8 cellular contexts compared by ENCODE assay signal in the genomic region with DNA sequence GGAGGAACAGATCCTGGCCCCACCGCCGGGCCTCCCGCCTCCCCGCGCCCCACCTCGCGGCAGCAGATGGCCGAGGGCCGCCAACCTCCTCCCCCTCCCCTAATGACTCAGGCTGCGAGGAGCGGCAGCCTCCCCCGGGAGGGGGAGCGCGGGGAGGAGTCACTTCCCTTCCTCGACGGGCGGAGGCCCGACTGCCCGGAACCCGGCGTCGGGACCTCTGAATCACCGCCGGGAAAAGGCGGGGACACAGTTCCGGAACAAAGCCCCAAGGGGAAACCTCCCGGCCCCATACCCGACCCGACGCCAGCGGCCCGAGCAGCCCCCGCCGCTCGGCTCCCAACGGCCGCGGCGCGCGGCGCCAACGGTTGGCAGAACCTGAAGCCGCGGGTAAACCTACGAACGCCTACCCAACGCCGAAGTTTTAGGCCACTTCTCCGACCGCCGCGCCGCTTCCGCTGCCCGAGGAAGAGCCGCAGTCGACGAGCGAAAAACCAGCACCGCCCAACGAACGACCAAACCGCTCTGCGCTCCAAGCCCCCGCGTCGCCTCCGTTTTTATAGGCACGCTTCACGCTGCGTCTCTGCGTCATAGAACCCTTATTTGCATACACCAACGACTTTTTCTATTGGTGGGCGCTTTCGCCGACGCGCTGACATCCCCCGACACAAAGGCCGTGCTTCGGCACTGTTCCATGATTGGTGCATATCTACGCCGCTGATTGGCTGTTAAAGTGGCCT. TPM values are rescaled to one million over a fixed set of nuclear protein-coding genes. Genes with fewer than 3 reads are reported as not detected.
DNase-seq lines count a peak whose midpoint lies in the region; ATAC-seq, FAIRE-seq and TF ChIP-seq lines count a peak whose summit lies in the region.

No MANE protein-coding gene starts in this region.

- no peak overlapping the region for H2BK20ac ChIP-seq in H1 (ENCODE audit: low read length)

- H4K91ac ChIP-seq in H1 (replicated peaks; ENCODE audit: insufficient read length, low read length), result no peak overlapping the region

- no peaks in the 10 kb centered on the region for H3K9me3 Mint-ChIP-seq in activated CD8-positive, alpha-beta memory T cell treated with anti-CD3 and anti-CD28 coated beads, Interleukin-2, amount 10 ng/mL, durations not matched to agents 7 days and 5 days (ENCODE audit: low read depth)

- peak overlapping the region; percentile 75 to 93 (median 86) for H3K4me3 ChIP-seq in H1 (ENCODE audit: extremely low read depth in 1 of 4, insufficient read depth in 2 of 4, low read depth in 3 of 4, low read length in 4 of 4)
- H3K4me3 ChIP-seq in mesendoderm (ENCODE audit: low read length), result peak overlapping the region; percentile 81

- peak overlapping the region; percentile 67; the same call in 1 of the 2 replicates for H2BK5ac ChIP-seq in H1 (ENCODE audit: low read depth, low read length)
- H2BK5ac ChIP-seq in mesendoderm (ENCODE audit: low read length), result peak overlapping the region; percentile 57

- H3K9ac ChIP-seq in H1 (replicated peaks in 1 of 4; ENCODE audit: extremely low read depth in 1 of 4, low read depth in 3 of 4, low read length in 3 of 4) (peak overlapping the region; percentile 81 to 98 (median 97)), mesendoderm (ENCODE audit: low read length) (peak overlapping the region; percentile 94)

- H3K4me2 ChIP-seq in H1 (ENCODE audit: insufficient read depth in 1 of 2, low read depth in 2 of 2, low read length in 2 of 2) (peak overlapping the region; percentile 52 to 82), mesendoderm (ENCODE audit: low read length) (no peak overlapping the region)

- H3K4ac ChIP-seq in H1 (replicated peaks; ENCODE audit: insufficient read length, low read depth, low read length) (no peak overlapping the region), mesendoderm (ENCODE audit: low read depth, low read length) (peak overlapping the region; percentile 77)

- peaks cover 51% of the 10 kb centered on the region for H3K4me1 Mint-ChIP-seq in activated CD8-positive, alpha-beta memory T cell treated with anti-CD3 and anti-CD28 coated beads, Interleukin-2, amount 10 ng/mL, durations not matched to agents 7 days and 5 days

- H2BK12ac ChIP-seq in H1 (ENCODE audit: low read depth, low read length), result no peak overlapping the region

- H3K9me3 ChIP-seq in H1 (ENCODE audit: insufficient read depth in 2 of 2, low read depth in 1 of 2, low read length in 1 of 2), result no peaks in the 10 kb centered on the region

- H3K18ac ChIP-seq in H1 (ENCODE audit: extremely low read depth, low read length) (0 out of 2 replicates have a peak overlapping the region, but pooled peaks have one; percentile 65), mesendoderm (ENCODE audit: low read length) (peak overlapping the region; percentile 97)

- peak overlapping the region; percentile 88 for H3K56ac ChIP-seq in H1 (replicated peaks; ENCODE audit: insufficient read length, low read depth, low read length)
- H3K56ac ChIP-seq in mesendoderm (ENCODE audit: low read length), result peak overlapping the region; percentile 95

- ATAC-seq in GM21367 (IDR thresholded peaks at IDR 0.05; ENCODE audit: unreplicated experiment), result peak; percentile 51
- peak; percentile 74 for ATAC-seq in activated CD8-positive, alpha-beta memory T cell treated with anti-CD3 and anti-CD28 coated beads, Interleukin-2, amount 10 ng/mL, durations not matched to agents 7 days and 5 days

- H2BK15ac ChIP-seq in H1 (ENCODE audit: low read length) (no peak overlapping the region), mesendoderm (replicated peaks; ENCODE audit: low read depth) (no peak overlapping the region)

- peaks cover 10 to 12% of the 10 kb centered on the region in 2 experiments for H4K20me1 ChIP-seq in H1 (replicated peaks in 1 of 2; ENCODE audit: control insufficient read depth in 1 of 2, insufficient read depth in 2 of 2, low read length in 2 of 2)

- peak; percentile 98 for DNase-seq in COLO829 (ENCODE audit: low spot score)
- peak; percentile 100 for DNase-seq in HT1080 (ENCODE audit: low read depth)
- peak; percentile 99 for DNase-seq in NOMO-1 (lab: John Stamatoyannopoulos, UW; ENCODE audit: unreplicated experiment in 2 of 2)
- peak; percentile 98 for DNase-seq in activated CD8-positive, alpha-beta memory T cell treated with anti-CD3 and anti-CD28 coated beads, Interleukin-2, amount 10 ng/mL, durations not matched to agents 7 days and 5 days
- peak; percentile 94 to 98 for DNase-seq in H1 (ENCODE audit: low read depth in 1 of 2, low spot score in 2 of 2)
- DNase-seq in mesendoderm, result peak; percentile 100
- peak; percentile 82 for DNase-seq in stimulated activated CD8-positive, alpha-beta memory T cell treated with anti-CD3 and anti-CD28 coated beads, Interleukin-15, amount 100 ng/mL, for 1 hour (ENCODE audit: low read depth)

- H3K4me1 ChIP-seq in H1 (replicated peaks in 1 of 4; ENCODE audit: control insufficient read depth in 3 of 4, insufficient read depth in 4 of 4, low read length in 3 of 4) (peaks cover 0 to 10% (median 7%) of the 10 kb centered on the region in 4 experiments; a peak in 6 of 7 replicates), mesendoderm (ENCODE audit: control insufficient read depth, low read depth, low read length) (no peaks in the 10 kb centered on the region)

- H3K27me3 ChIP-seq in H1 (replicated peaks in 1 of 4; ENCODE audit: control insufficient read depth in 3 of 4, extremely low read depth in 1 of 4, insufficient read depth in 3 of 4, low read length in 3 of 4), result no peaks in the 10 kb centered on the region
- H3K27me3 ChIP-seq in mesendoderm (ENCODE audit: insufficient read depth, low read length, poor library complexity), result no peaks in the 10 kb centered on the region

- FAIRE-seq in H1 (lab: Jason Lieb, UNC), result peak; percentile 94

- peaks cover 2% of the 10 kb centered on the region for H3K27me3 Mint-ChIP-seq in activated CD8-positive, alpha-beta memory T cell treated with anti-CD3 and anti-CD28 coated beads, Interleukin-2, amount 10 ng/mL, durations not matched to agents 7 days and 5 days

- H4K8ac ChIP-seq in H1 (ENCODE audit: extremely low read depth, insufficient read depth, low read length), result peak overlapping the region; percentile 96; the same call in 1 of the 2 replicates
- no peak overlapping the region for H4K8ac ChIP-seq in mesendoderm (ENCODE audit: low read depth, low read length)

- H3K36me3 Mint-ChIP-seq in activated CD8-positive, alpha-beta memory T cell treated with anti-CD3 and anti-CD28 coated beads, Interleukin-2, amount 10 ng/mL, durations not matched to agents 7 days and 5 days, result peaks cover 37% of the 10 kb centered on the region

- H3K36me3 ChIP-seq in H1 (ENCODE audit: control insufficient read depth in 2 of 4, insufficient read depth in 4 of 4, low read length in 3 of 4) (peaks cover 0 to 29% (median 14%) of the 10 kb centered on the region in 4 experiments; a peak in 5 of 8 replicates), mesendoderm (ENCODE audit: control insufficient read depth, insufficient read depth, low read length) (peaks cover 7% of the 10 kb centered on the region)

- peak overlapping the region; percentile 99 for H3K27ac Mint-ChIP-seq in activated CD8-positive, alpha-beta memory T cell treated with anti-CD3 and anti-CD28 coated beads, Interleukin-2, amount 10 ng/mL, durations not matched to agents 7 days and 5 days

- TF ChIP-seq EP300 in H1 (IDR thresholded peaks at IDR 0.05; ENCODE audit: borderline replicate concordance in 1 of 2, low read depth in 2 of 2, low read length in 2 of 2), result no peak

- no peak overlapping the region for H2AK5ac ChIP-seq in H1 (ENCODE audit: low read depth, low read length)
- H2AK5ac ChIP-seq in mesendoderm (ENCODE audit: low read length), result no peak overlapping the region

- no peak overlapping the region for H3K23ac ChIP-seq in H1 (ENCODE audit: insufficient read length)
- no peak overlapping the region for H3K23ac ChIP-seq in mesendoderm (ENCODE audit: low read length)

- POLR2A ChIA-PET in H1 (lab: Charles Lee; ENCODE audit: partially characterized antibody), result interaction anchor here (0.6 to 8.5 kb wide), 102 partner anchors 9 to 1507 kb away, joined by 3 to 425 read pairs (median 4); a partner anchor contains a TSS

- no peak for TF ChIP-seq RAD21 in H1 (IDR thresholded peaks at IDR 0.05 in 1 of 2, conservative IDR thresholded peaks at IDR 0.05 in 1 of 2; ENCODE audit: low read depth in 2 of 2, low read length in 2 of 2)

- H2AFZ ChIP-seq in H1 (ENCODE audit: low read length), result no peak overlapping the region

- CTCF ChIA-PET in activated CD8-positive, alpha-beta memory T cell treated with anti-CD3 and anti-CD28 coated beads, Interleukin-2, amount 10 ng/mL, durations not matched to agents 7 days and 5 days (lab: Charles Lee), result interaction anchor here (0.8 to 6.9 kb wide), 11 partner anchors 14 to 117 kb away, joined by 3 to 57 read pairs (median 4); a partner anchor contains a TSS
- CTCF ChIA-PET in H1 (lab: Charles Lee; ENCODE audit: partially characterized antibody), result interaction anchor here (0.6 to 21.4 kb wide), 8 partner anchors 14 to 146 kb away, joined by 3 to 359 read pairs (median 3); a partner anchor contains a TSS

- peak; percentile 100 for TF ChIP-seq POLR2A in H1 (IDR thresholded peaks at IDR 0.05; ENCODE audit: control extremely low read depth in 1 of 2, low read depth in 2 of 2, low read length in 2 of 2)

- H3K27ac ChIP-seq in H1 (ENCODE audit: low read depth, low read length) (peak overlapping the region; percentile 92), mesendoderm (ENCODE audit: low read depth, low read length) (peak overlapping the region; percentile 94)

- H3K23me2 ChIP-seq in H1 (ENCODE audit: low read depth, low read length), result no peaks in the 10 kb centered on the region

- H3K4me3 Mint-ChIP-seq in activated CD8-positive, alpha-beta memory T cell treated with anti-CD3 and anti-CD28 coated beads, Interleukin-2, amount 10 ng/mL, durations not matched to agents 7 days and 5 days, result peak overlapping the region; percentile 86

- H3K14ac ChIP-seq in H1 (ENCODE audit: insufficient read length), result no peak overlapping the region

- H4K5ac ChIP-seq in H1 (ENCODE audit: insufficient read length, low read depth, low read length), result peak overlapping the region; percentile 75
- H4K5ac ChIP-seq in mesendoderm (ENCODE audit: low read length), result no peak overlapping the region

- H3K79me1 ChIP-seq in H1 (ENCODE audit: low read depth, low read length) (no peaks in the 10 kb centered on the region), mesendoderm (ENCODE audit: low read length) (peaks cover 2% of the 10 kb centered on the region)

- peaks cover 3 to 28% of the 10 kb centered on the region in 2 experiments; a peak in 3 of 4 replicates for H3K79me2 ChIP-seq in H1 (ENCODE audit: control insufficient read depth in 1 of 2, insufficient read depth in 2 of 2, low read length in 2 of 2)
- peaks cover 16% of the 10 kb centered on the region for H3K79me2 ChIP-seq in mesendoderm (ENCODE audit: control insufficient read depth, insufficient read depth, low read length)

- TF ChIP-seq CTCF in H1 (IDR thresholded peaks at IDR 0.05; ENCODE audit: control extremely low read depth in 1 of 3, insufficient read depth in 1 of 3, low read depth in 1 of 3, low read length in 3 of 3), result no peak

- H2BK120ac ChIP-seq in H1 (replicated peaks; ENCODE audit: low read depth, low read length) (no peak overlapping the region), mesendoderm (ENCODE audit: low read depth, low read length) (peak overlapping the region; percentile 32)

- WGBS in H1 (ENCODE audit: extremely low coverage in 1 of 2, insufficient coverage in 1 of 2, insufficient read length in 1 of 2, insufficient replicate concordance in 2 of 2, low coverage in 1 of 2, low lambda C conversion rate in 2 of 2, missing lambda C conversion rate in 1 of 2), 2 experiments, result 1% methylated on average over 71 of the region's 84 CpGs; no CpG with 5 or more reads in 1 of the 2 experiments
- WGBS in mesendoderm (ENCODE audit: extremely low coverage, insufficient coverage, low lambda C conversion rate), result no CpG with 5 or more reads among the region's 84 CpGs

RNA-seq across cellular contexts. Expression of a gene that starts 5.2 kb away (rescaled TPM):
- total RNA-seq in HT1080 (2014; rRNA removed; shearing (Covaris generic)), result 26.3 and 26.8 TPM in 2 replicates
- 27.9 and 34.9 TPM in 2 replicates for polyA plus RNA-seq in HT1080 (2015; cell fraction: cytosol; rRNA removed)
- polyA plus RNA-seq in HT1080 (2015; cell fraction: nucleus; rRNA removed), result 25.1 and 29.0 TPM in 2 replicates
- 10 to 100 TPM; 32.8 to 33.1 TPM for total RNA-seq in activated CD8-positive, alpha-beta memory T cell treated with anti-CD3 and anti-CD28 coated beads, Interleukin-2, amount 10 ng/mL, durations not matched to agents 7 days and 5 days
- 33.0 and 33.3 TPM in 2 replicates for total RNA-seq in H1 (2021; fragmentation: NEBNext Ultra II Directional; extraction: Animal tissue kit (Norgen Biotek cat#: 25700))
- polyA plus RNA-seq in H1 (2011; rRNA removed), result 24.2 and 28.9 TPM in 2 replicates
- polyA plus RNA-seq in H1 (2011; cell fraction: cytosol; rRNA removed), result 25.1 TPM
- polyA plus RNA-seq in H1 (2011; cell fraction: nucleus; rRNA removed), result 45.5 TPM
- 22.6 to 27.0 TPM (median 24.8 TPM) in 4 replicates for polyA plus RNA-seq in H1 (2012, experiment 1 of 2)
- polyA plus RNA-seq in H1 (2012, experiment 2 of 2), result 14.6 TPM
- polyA plus RNA-seq in H1 (2013, experiment 1 of 2), result 19.3 TPM
- polyA plus RNA-seq in H1 (2013, experiment 2 of 2), result 19.1 TPM
- 52.1 and 62.7 TPM in 2 replicates for polyA minus RNA-seq in H1 (2011; rRNA and poly(A)+ RNA removed)
- 38.1 TPM for polyA minus RNA-seq in H1 (2011; cell fraction: cytosol; rRNA and poly(A)+ RNA removed)
- polyA minus RNA-seq in H1 (2011; cell fraction: nucleus; rRNA and poly(A)+ RNA removed), result 75.4 TPM
- 26.1 TPM for polyA plus RNA-seq in mesendoderm (2013, experiment 1 of 2)
- polyA plus RNA-seq in mesendoderm (2013, experiment 2 of 2), result 24.3 TPM

RNA-seq across cellular contexts. Expression of a gene that starts 14.4 kb away (rescaled TPM):
- total RNA-seq in HT1080 (2014; rRNA removed; shearing (Covaris generic)), result 33.5 and 37.1 TPM in 2 replicates
- 30.7 and 31.7 TPM in 2 replicates for polyA plus RNA-seq in HT1080 (2015; cell fraction: cytosol; rRNA removed)
- 35.0 and 37.3 TPM in 2 replicates for polyA plus RNA-seq in HT1080 (2015; cell fraction: nucleus; rRNA removed)
- 10 to 100 TPM; 46.1 to 53.7 TPM for total RNA-seq in activated CD8-positive, alpha-beta memory T cell treated with anti-CD3 and anti-CD28 coated beads, Interleukin-2, amount 10 ng/mL, durations not matched to agents 7 days and 5 days
- total RNA-seq in H1 (2021; fragmentation: NEBNext Ultra II Directional; extraction: Animal tissue kit (Norgen Biotek cat#: 25700)), result 31.0 and 34.1 TPM in 2 replicates
- 47.9 and 65.5 TPM in 2 replicates for polyA plus RNA-seq in H1 (2011; rRNA removed)
- polyA plus RNA-seq in H1 (2011; cell fraction: cytosol; rRNA removed), result 44.5 TPM
- polyA plus RNA-seq in H1 (2011; cell fraction: nucleus; rRNA removed), result 55.8 TPM
- 16.4 to 35.1 TPM (median 32.3 TPM) in 4 replicates for polyA plus RNA-seq in H1 (2012, experiment 1 of 2)
- 35.2 TPM for polyA plus RNA-seq in H1 (2012, experiment 2 of 2)
- 21.9 TPM for polyA plus RNA-seq in H1 (2013, experiment 1 of 2)
- polyA plus RNA-seq in H1 (2013, experiment 2 of 2), result 20.6 TPM
- polyA minus RNA-seq in H1 (2011; rRNA and poly(A)+ RNA removed), result 12.2 and 12.8 TPM in 2 replicates
- polyA minus RNA-seq in H1 (2011; cell fraction: cytosol; rRNA and poly(A)+ RNA removed), result 20.1 TPM
- polyA minus RNA-seq in H1 (2011; cell fraction: nucleus; rRNA and poly(A)+ RNA removed), result 19.5 TPM
- polyA plus RNA-seq in mesendoderm (2013, experiment 1 of 2), result 11.8 TPM
- 10.8 TPM for polyA plus RNA-seq in mesendoderm (2013, experiment 2 of 2)

RNA-seq across cellular contexts. Expression of a gene that starts 58.2 kb away (rescaled TPM):
- 1.1 and 1.4 TPM in 2 replicates for total RNA-seq in HT1080 (2014; rRNA removed; shearing (Covaris generic))
- 6.7 and 9.0 TPM in 2 replicates for polyA plus RNA-seq in HT1080 (2015; cell fraction: cytosol; rRNA removed)
- 25.6 and 26.7 TPM in 2 replicates for polyA plus RNA-seq in HT1080 (2015; cell fraction: nucleus; rRNA removed)
- total RNA-seq in activated CD8-positive, alpha-beta memory T cell treated with anti-CD3 and anti-CD28 coated beads, Interleukin-2, amount 10 ng/mL, durations not matched to agents 7 days and 5 days, result 1 to 10 TPM; 1.0 to 1.1 TPM
- 5.4 and 5.6 TPM in 2 replicates for total RNA-seq in H1 (2021; fragmentation: NEBNext Ultra II Directional; extraction: Animal tissue kit (Norgen Biotek cat#: 25700))
- polyA plus RNA-seq in H1 (2011; rRNA removed), result 5.2 and 8.4 TPM in 2 replicates
- 3.5 TPM for polyA plus RNA-seq in H1 (2011; cell fraction: cytosol; rRNA removed)
- polyA plus RNA-seq in H1 (2011; cell fraction: nucleus; rRNA removed), result 12.3 TPM
- polyA plus RNA-seq in H1 (2012, experiment 1 of 2), result 4.4 to 8.2 TPM (median 6.4 TPM) in 4 replicates
- 5.0 TPM for polyA plus RNA-seq in H1 (2012, experiment 2 of 2)
- 10.2 TPM for polyA plus RNA-seq in H1 (2013, experiment 1 of 2)
- polyA plus RNA-seq in H1 (2013, experiment 2 of 2), result 7.5 TPM
- polyA minus RNA-seq in H1 (2011; rRNA and poly(A)+ RNA removed), result 7.9 and 8.0 TPM in 2 replicates
- polyA minus RNA-seq in H1 (2011; cell fraction: cytosol; rRNA and poly(A)+ RNA removed), result 7.6 TPM
- polyA minus RNA-seq in H1 (2011; cell fraction: nucleus; rRNA and poly(A)+ RNA removed), result 6.2 TPM
- 1.0 TPM for polyA plus RNA-seq in mesendoderm (2013, experiment 1 of 2)
- polyA plus RNA-seq in mesendoderm (2013, experiment 2 of 2), result 1.4 TPM

Comparison
In these comparisons a context has a peak if more than half of its experiments do, and no peak if none do; other contexts are left out.
1. Peak in every context shown above with its lines: DNase-seq, ATAC-seq, H3K4me3 ChIP-seq and H3K27ac ChIP-seq.